Comparison of ENCODE assay signal across 28 cellular contexts in genomic region chr2:159639071-159639470, GRCh38.
"Had no signal": no experiment of that assay in that cellular context is flagged by ENCODE, and none has a peak within 500 bp of the region (broad histone marks: within the 10 kb centered on the region; RNA-seq: fewer than 3 reads in every experiment).

No MANE protein-coding gene starts in this region.

- FAIRE-seq: colon, endothelial cell of umbilical vein, kidney, small intestine, urothelium cell line had no signal

- H3K27ac Mint-ChIP-seq: naive thymus-derived CD4-positive, alpha-beta T cell; nephron; neural progenitor cell; progenitor cell of endocrine pancreas; stimulated activated naive CD8-positive, alpha-beta T cell treated with anti-CD3 and anti-CD28 coated beads, Interleukin-15, amount 100 ng/mL, for 72 hours had no signal

- H3K36me3 ChIP-seq: gastrocnemius medialis, neural progenitor cell, right lobe of liver, tibial artery, upper lobe of left lung had no signal

- H3K4me2 ChIP-seq: neural progenitor cell had no signal

- H3K4me1 ChIP-seq: gastrocnemius medialis, neural progenitor cell, parathyroid adenoma, right lobe of liver, testis, tibial artery had no signal

- H3K4me1 Mint-ChIP-seq: nephron; neural progenitor cell; stimulated activated naive CD8-positive, alpha-beta T cell treated with anti-CD3 and anti-CD28 coated beads, Interleukin-15, amount 100 ng/mL, for 72 hours had no signal

- ATAC-seq: gastrocnemius medialis; left lobe of liver; naive thymus-derived CD4-positive, alpha-beta T cell; right lobe of liver; stimulated activated naive CD8-positive, alpha-beta T cell treated with anti-CD3 and anti-CD28 coated beads, Interleukin-15, amount 100 ng/mL, for 72 hours had no signal

- H3K27me3 ChIP-seq: dorsolateral prefrontal cortex, gastrocnemius medialis, neural progenitor cell, right lobe of liver, testis, tibial artery, upper lobe of left lung had no signal

- DNase-seq: dorsolateral prefrontal cortex; effector CD4-positive, alpha-beta T cell; gastrocnemius medialis; head of caudate nucleus; kidney; mesenchymal stem cell; midbrain; naive thymus-derived CD4-positive, alpha-beta T cell; right lobe of liver; small intestine; stimulated activated CD4-positive, alpha-beta T cell treated with anti-CD3 and anti-CD28 coated beads, Interleukin-12 subunit alpha, Interleukin-12 subunit beta, amount 100 ng/mL, for 4 hours; stimulated activated CD4-positive, alpha-beta T cell treated with anti-CD3 and anti-CD28 coated beads, Interleukin-1b, Interleukin-23, amount 100 ng/mL, for 48 hours; stimulated activated CD4-positive, alpha-beta T cell treated with anti-CD3 and anti-CD28 coated beads, Interleukin-4, amount 100 ng/mL, for 1 hour; stimulated activated CD8-positive, alpha-beta memory T cell treated with anti-CD3 and anti-CD28 coated beads, Interleukin-4, amount 100 ng/mL, for 48 hours; stimulated activated naive CD4-positive, alpha-beta T cell; stimulated activated naive CD8-positive, alpha-beta T cell treated with anti-CD3 and anti-CD28 coated beads, Interleukin-15, amount 100 ng/mL, for 72 hours; testis; tibial artery; upper lobe of left lung had no signal

- H3K79me2 ChIP-seq: parathyroid adenoma had no signal

- H3K9me3 ChIP-seq: gastrocnemius medialis, right lobe of liver, testis, tibial artery, upper lobe of left lung had no signal

- H3K4me3 ChIP-seq: dorsolateral prefrontal cortex, gastrocnemius medialis, lung, neural progenitor cell, right lobe of liver, testis, tibial artery, upper lobe of left lung had no signal

- H3K27me3 Mint-ChIP-seq: naive thymus-derived CD4-positive, alpha-beta T cell; progenitor cell of endocrine pancreas; stimulated activated naive CD8-positive, alpha-beta T cell treated with anti-CD3 and anti-CD28 coated beads, Interleukin-15, amount 100 ng/mL, for 72 hours had no signal

- H3K36me3 Mint-ChIP-seq: neural progenitor cell had no signal

- H3K27ac ChIP-seq: gastrocnemius medialis, neural progenitor cell, parathyroid adenoma, right lobe of liver, testis, tibial artery, upper lobe of left lung had no signal

- H3K4me3 Mint-ChIP-seq: naive thymus-derived CD4-positive, alpha-beta T cell; nephron; neural progenitor cell; stimulated activated naive CD8-positive, alpha-beta T cell treated with anti-CD3 and anti-CD28 coated beads, Interleukin-15, amount 100 ng/mL, for 72 hours had no signal

- H3K9ac ChIP-seq: neural progenitor cell, parathyroid adenoma had no signal
